Comparison of ENCODE assay signal across 11 cellular contexts in the genomic region with DNA sequence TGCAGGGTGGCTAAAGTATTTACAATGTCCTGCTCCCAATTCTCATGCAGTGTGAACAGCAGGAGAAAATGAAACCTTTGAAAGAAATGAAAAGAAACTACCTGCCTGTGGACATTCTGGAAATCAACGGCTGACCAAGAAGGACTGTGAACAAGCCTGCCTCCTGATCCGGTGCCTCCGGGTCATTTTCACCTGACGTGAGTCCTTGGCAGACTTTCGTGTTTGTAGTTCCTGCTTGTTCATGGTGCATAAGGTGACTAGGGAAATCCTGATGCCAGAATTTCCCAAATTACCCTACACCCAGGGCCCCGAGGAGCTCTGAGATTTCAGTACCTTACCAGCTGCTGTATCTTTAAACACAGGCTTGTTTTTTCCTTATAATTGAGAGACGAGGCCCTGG.
"Had no signal": no experiment of that assay in that cellular context is flagged by ENCODE, and none has a peak within 500 bp of the region (broad histone marks: within the 10 kb centered on the region; RNA-seq: fewer than 3 reads in every experiment).

No MANE protein-coding gene starts in this region.

- H3K27me3 ChIP-seq: cardiac muscle cell, left lung, pancreas, thyroid gland, uterus had no signal

- ATAC-seq: activated CD4-positive, alpha-beta T cell treated with anti-CD3 and anti-CD28 coated beads for 36 hours; activated CD8-positive, alpha-beta T cell treated with anti-CD3 and anti-CD28 coated beads for 36 hours; esophagus mucosa; left lung; pancreas had no signal

- DNase-seq: activated CD4-positive, alpha-beta T cell treated with anti-CD3 and anti-CD28 coated beads for 36 hours; activated CD8-positive, alpha-beta T cell treated with anti-CD3 and anti-CD28 coated beads for 36 hours; activated naive CD4-positive, alpha-beta T cell; left lung; pancreas; retina; thyroid gland; uterus had no signal

- H3K36me3 ChIP-seq: cardiac muscle cell, left lung, pancreas, thyroid gland, uterus had no signal

- H3K27ac ChIP-seq: cardiac muscle cell, left lung, pancreas, skin epidermis, thyroid gland had no signal

- H3K4me1 ChIP-seq: left lung, pancreas, thyroid gland, uterus had no signal

- H3K9me3 ChIP-seq: left lung, pancreas, thyroid gland, uterus had no signal

- H3K4me3 ChIP-seq: cardiac muscle cell, left lung, pancreas, skin epidermis, thyroid gland, uterus had no signal
